Comparison of ENCODE assay signal across 1 cellular context in genomic region chr2:235924675-235925063, GRCh38.
A peak's percentile ranks its signal among the peaks of the same experiment; 100 is the strongest.
TF ChIP-seq lines count a peak whose summit lies in the region.

No MANE protein-coding gene starts in this region.

TF ChIP-seq in HepG2, 621 proteins besides CTCF, POLR2A, EP300 and RAD21 (continued from another document and continues in another):
- TF ChIP-seq AFF4 (CRISPR knock-in tag; IDR thresholded peaks at IDR 0.05) = no peak
- TF ChIP-seq ARNTL (CRISPR knock-in tag; IDR thresholded peaks at IDR 0.05) = peak; percentile 67; the same call in 1 of the 2 replicates
- TF ChIP-seq TFDP1 (CRISPR knock-in tag; IDR thresholded peaks at IDR 0.05; ENCODE audit: borderline replicate concordance) = no peak
- TF ChIP-seq ZMAT5 (CRISPR knock-in tag; IDR thresholded peaks at IDR 0.05; ENCODE audit: borderline replicate concordance, low read depth) = no peak
- no peak for TF ChIP-seq GTF2F1 (IDR thresholded peaks at IDR 0.05; ENCODE audit: low read length)
- no peak for TF ChIP-seq HDAC6 (IDR thresholded peaks at IDR 0.05; ENCODE audit: low read depth, low read length)
- no peak for TF ChIP-seq ATF7-NPFF (CRISPR knock-in tag; IDR thresholded peaks at IDR 0.05; ENCODE audit: low read depth)
- TF ChIP-seq ZNF331 (CRISPR knock-in tag; IDR thresholded peaks at IDR 0.05) = peak; percentile 37; the same call in 1 of the 2 replicates
- TF ChIP-seq PAXIP1 (CRISPR knock-in tag; conservative IDR thresholded peaks at IDR 0.05) = peak; percentile 85
- no peak for TF ChIP-seq LBX2 (CRISPR knock-in tag; IDR thresholded peaks at IDR 0.05; ENCODE audit: borderline replicate concordance)
- TF ChIP-seq ZEB1 (IDR thresholded peaks at IDR 0.05; ENCODE audit: insufficient replicate concordance, low read depth) = peak; percentile 56
- TF ChIP-seq DRAP1 (CRISPR knock-in tag; IDR thresholded peaks at IDR 0.05) = 0 out of 2 replicates have a peak, but pooled peaks have one; percentile 44
- TF ChIP-seq MAF1 (CRISPR knock-in tag; IDR thresholded peaks at IDR 0.05; ENCODE audit: borderline replicate concordance) = no peak
- peak; percentile 18; the same call in 1 of the 2 replicates for TF ChIP-seq ZNF292 (CRISPR knock-in tag; IDR thresholded peaks at IDR 0.05; ENCODE audit: borderline replicate concordance, low read depth)
- no peak for TF ChIP-seq HNRNPH1 (optimal IDR thresholded peaks at IDR 0.05; ENCODE audit: low read depth, low read length)
- no peak for TF ChIP-seq ZNF326 (CRISPR knock-in tag; IDR thresholded peaks at IDR 0.05; ENCODE audit: borderline replicate concordance)
- no peak for TF ChIP-seq USF2 (IDR thresholded peaks at IDR 0.05; ENCODE audit: low read depth, low read length)
- no peak for TF ChIP-seq USF2 (CRISPR knock-in tag; IDR thresholded peaks at IDR 0.05; ENCODE audit: borderline replicate concordance)
- no peak for TF ChIP-seq ZNF891 (CRISPR knock-in tag; IDR thresholded peaks at IDR 0.05)
- TF ChIP-seq ZNF691 (CRISPR knock-in tag; IDR thresholded peaks at IDR 0.05; ENCODE audit: borderline replicate concordance, low read depth) = peak; percentile 64; the same call in 1 of the 2 replicates
- TF ChIP-seq RFXANK (CRISPR knock-in tag; IDR thresholded peaks at IDR 0.05) = no peak
- peak; percentile 91 for TF ChIP-seq FOXP4 (CRISPR knock-in tag; IDR thresholded peaks at IDR 0.05)
- no peak for TF ChIP-seq ARNT (IDR thresholded peaks at IDR 0.05)
- no peak for TF ChIP-seq ZNF282 (IDR thresholded peaks at IDR 0.05; ENCODE audit: partially characterized antibody)
- no peak for TF ChIP-seq ZNF34 (CRISPR knock-in tag; IDR thresholded peaks at IDR 0.05; ENCODE audit: borderline replicate concordance)
- no peak for TF ChIP-seq RELA (CRISPR knock-in tag; IDR thresholded peaks at IDR 0.05)
- TF ChIP-seq ZNF609 (CRISPR knock-in tag; IDR thresholded peaks at IDR 0.05; ENCODE audit: borderline replicate concordance) = peak; percentile 88
- TF ChIP-seq YEATS2 (CRISPR knock-in tag; IDR thresholded peaks at IDR 0.05; ENCODE audit: borderline replicate concordance) = no peak
- TF ChIP-seq MED8 (CRISPR knock-in tag; IDR thresholded peaks at IDR 0.05; ENCODE audit: insufficient replicate concordance) = no peak
- TF ChIP-seq ZNF281 (CRISPR knock-in tag; IDR thresholded peaks at IDR 0.05; ENCODE audit: borderline replicate concordance) = 0 out of 2 replicates have a peak, but pooled peaks have one; percentile 31
